ENCODE assay signal across 9 cellular contexts in genomic region chr17:50421308-50422031, GRCh38. TPM values are rescaled to one million over a fixed set of nuclear protein-coding genes. Genes with fewer than 3 reads are reported as not detected.
A peak's percentile ranks its signal among the peaks of the same experiment; 100 is the strongest.
DNase-seq lines count a peak whose midpoint lies in the region; ATAC-seq lines count a peak whose summit lies in the region.
"Had no signal": no experiment of that assay in that cellular context is flagged by ENCODE, and none has a peak within 500 bp of the region (broad histone marks: within the 10 kb centered on the region; RNA-seq: fewer than 3 reads in every experiment).

No MANE protein-coding gene starts in this region.

- H3K4me1 Mint-ChIP-seq in stimulated activated effector memory CD8-positive, alpha-beta T cell treated with anti-CD3 and anti-CD28 coated beads, Interleukin-12 subunit alpha, Interleukin-12 subunit beta, amount 100 ng/mL, for 72 hours, result peaks cover 25% of the 10 kb centered on the region

- H3K27ac Mint-ChIP-seq in stimulated activated effector memory CD8-positive, alpha-beta T cell treated with anti-CD3 and anti-CD28 coated beads, Interleukin-12 subunit alpha, Interleukin-12 subunit beta, amount 100 ng/mL, for 72 hours, result peak overlapping the region; percentile 88

- H3K9me3 ChIP-seq in SJSA1 (replicated peaks), result no peaks in the 10 kb centered on the region

- DNase-seq in DMS 273 (lab: John Stamatoyannopoulos, UW; ENCODE audit: unreplicated experiment) (peak; percentile 27), DMS 273 treated with DMSO at 0.1 percent for 48 hours (lab: John Stamatoyannopoulos, UW) (no peak), SJSA1 (ENCODE audit: low read depth in 1 of 2, low spot score in 2 of 2) (peak in 1 of 2 experiments; percentile 52), fibroblast of peridontal ligament (ENCODE audit: extremely low read depth) (peak; percentile 40), substantia nigra (lab: John Stamatoyannopoulos, UW) (no peak)
- DNase-seq in stimulated activated effector memory CD8-positive, alpha-beta T cell treated with anti-CD3 and anti-CD28 coated beads, Interleukin-12 subunit alpha, Interleukin-12 subunit beta, amount 100 ng/mL, for 72 hours (ENCODE audit: low spot score in 2 of 2), result no peak
- DNase-seq in stimulated activated CD8-positive, alpha-beta memory T cell treated with anti-CD3 and anti-CD28 coated beads, Interleukin-4, amount 100 ng/mL, for 48 hours, result no peak

- H3K4me3 ChIP-seq in SJSA1, result peak overlapping the region; percentile 8

- peak overlapping the region; percentile 54 for H3K4me3 Mint-ChIP-seq in stimulated activated effector memory CD8-positive, alpha-beta T cell treated with anti-CD3 and anti-CD28 coated beads, Interleukin-12 subunit alpha, Interleukin-12 subunit beta, amount 100 ng/mL, for 72 hours

- H3K36me3 Mint-ChIP-seq in stimulated activated effector memory CD8-positive, alpha-beta T cell treated with anti-CD3 and anti-CD28 coated beads, Interleukin-12 subunit alpha, Interleukin-12 subunit beta, amount 100 ng/mL, for 72 hours, result no peaks in the 10 kb centered on the region

- H3K9me3 Mint-ChIP-seq in stimulated activated effector memory CD8-positive, alpha-beta T cell treated with anti-CD3 and anti-CD28 coated beads, Interleukin-12 subunit alpha, Interleukin-12 subunit beta, amount 100 ng/mL, for 72 hours, result peaks cover 2% of the 10 kb centered on the region

- peak; percentile 22 for ATAC-seq in stimulated activated effector memory CD8-positive, alpha-beta T cell treated with anti-CD3 and anti-CD28 coated beads, Interleukin-12 subunit alpha, Interleukin-12 subunit beta, amount 100 ng/mL, for 72 hours
- ATAC-seq in HG02981 (IDR thresholded peaks at IDR 0.05; ENCODE audit: unreplicated experiment), result no peak

- H3K27ac ChIP-seq in SJSA1, result no peak overlapping the region
- H3K27ac ChIP-seq in substantia nigra (ENCODE audit: low read depth, low read length, poor library complexity, severe bottlenecking), result no peak overlapping the region
- H3K27ac ChIP-seq: 22Rv1 had no signal

- peaks cover 31% of the 10 kb centered on the region for H3K4me1 ChIP-seq in SJSA1 (replicated peaks)

- no peaks in the 10 kb centered on the region for H3K27me3 ChIP-seq in SJSA1 (replicated peaks)

- H3K36me3 ChIP-seq in SJSA1, result no peaks in the 10 kb centered on the region

RNA-seq across cellular contexts. Expression of gene ACSF2, which starts 4.5 kb away (rescaled TPM):
- total RNA-seq in SJSA1 (2014; rRNA removed; shearing (Covaris generic)), result 14.9 and 26.5 TPM in 2 replicates

RNA-seq across cellular contexts. Expression of gene LRRC59, which starts 24.1 kb away (rescaled TPM):
- 321 and 329 TPM in 2 replicates for total RNA-seq in SJSA1 (2014; rRNA removed; shearing (Covaris generic))

RNA-seq across cellular contexts. Expression of gene CHAD, which starts 47.2 kb away (rescaled TPM):
- not detected in 2 replicates for total RNA-seq in SJSA1 (2014; rRNA removed; shearing (Covaris generic))

RNA-seq across cellular contexts. Expression of gene EME1, which starts 48.4 kb away (rescaled TPM):
- 24.1 and 54.5 TPM in 2 replicates for total RNA-seq in SJSA1 (2014; rRNA removed; shearing (Covaris generic))

RNA-seq across cellular contexts. Expression of gene MRPL27, which starts 48.5 kb away (rescaled TPM):
- 88.5 and 115 TPM in 2 replicates for total RNA-seq in SJSA1 (2014; rRNA removed; shearing (Covaris generic))

Comparison
In these comparisons a context has a peak if more than half of its experiments do, and no peak if none do; other contexts are left out.
1. DNase-seq: peak in DMS 273 (single experiment) and fibroblast of peridontal ligament (single experiment); none in DMS 273 treated with DMSO at 0.1 percent for 48 hours (single experiment), stimulated activated effector memory CD8-positive, alpha-beta T cell treated with anti-CD3 and anti-CD28 coated beads, Interleukin-12 subunit alpha, Interleukin-12 subunit beta, amount 100 ng/mL, for 72 hours (0 of 2), stimulated activated CD8-positive, alpha-beta memory T cell treated with anti-CD3 and anti-CD28 coated beads, Interleukin-4, amount 100 ng/mL, for 48 hours (single experiment) and substantia nigra (0 of 49).